ENCODE assay signal across 1 cellular context in genomic region chr14:69632154-69632553, GRCh38.
A peak's percentile ranks its signal among the peaks of the same experiment; 100 is the strongest.
TF ChIP-seq lines count a peak whose summit lies in the region.

No MANE protein-coding gene starts in this region.

TF ChIP-seq in HepG2, 621 proteins besides CTCF, POLR2A, EP300 and RAD21:
- TF ChIP-seq TFDP2 (CRISPR knock-in tag; IDR thresholded peaks at IDR 0.05) (no peak), ZFP91 (CRISPR knock-in tag; IDR thresholded peaks at IDR 0.05; ENCODE audit: borderline replicate concordance) (0 out of 2 replicates have a peak, but pooled peaks have one; percentile 19), ZNF263 (CRISPR knock-in tag; IDR thresholded peaks at IDR 0.05) (peak; percentile 81)
